Comparison of ENCODE assay signal across 8 cellular contexts in genomic region chr15:38474155-38474757, GRCh38. TPM values are rescaled to one million over a fixed set of nuclear protein-coding genes. Genes with fewer than 3 reads are reported as not detected.
DNase-seq lines count a peak whose midpoint lies in the region; ATAC-seq lines count a peak whose summit lies in the region.

No MANE protein-coding gene starts in this region.

- no peaks in the 10 kb centered on the region for H3K27me3 Mint-ChIP-seq in activated T-helper 1 cell treated with anti-CD3 and anti-CD28 coated beads, Interleukin-12 subunit alpha, Interleukin-12 subunit beta, Interleukin-2, Interleukin-4 antibody, amounts not matched to agents 30 ng/mL and 10 ng/mL and 1 ng/mL, durations not matched to agents 14 hours and 24 hours and 36 hours (ENCODE audit: insufficient read depth)

- intact Hi-C loops in activated T-helper 1 cell treated with anti-CD3 and anti-CD28 coated beads, Interleukin-12 subunit alpha, Interleukin-12 subunit beta, Interleukin-2, Interleukin-4 antibody, amounts not matched to agents 30 ng/mL and 10 ng/mL and 1 ng/mL, durations not matched to agents 14 hours and 24 hours and 36 hours (cut with micrococcal nuclease): loop anchor here (1.0 to 2.0 kb wide), 5 partner anchors 19 to 225 kb away; partner anchors contain the start of gene FAM98B

- peak; percentile 97 for ATAC-seq in HG03139 (IDR thresholded peaks at IDR 0.05; ENCODE audit: unreplicated experiment)

- H3K36me3 Mint-ChIP-seq in activated T-helper 1 cell treated with anti-CD3 and anti-CD28 coated beads, Interleukin-12 subunit alpha, Interleukin-12 subunit beta, Interleukin-2, Interleukin-4 antibody, amounts not matched to agents 30 ng/mL and 10 ng/mL and 1 ng/mL, durations not matched to agents 14 hours and 24 hours and 36 hours (ENCODE audit: low read depth): peaks cover 32% of the 10 kb centered on the region

- H3K4me1 Mint-ChIP-seq in activated T-helper 1 cell treated with anti-CD3 and anti-CD28 coated beads, Interleukin-12 subunit alpha, Interleukin-12 subunit beta, Interleukin-2, Interleukin-4 antibody, amounts not matched to agents 30 ng/mL and 10 ng/mL and 1 ng/mL, durations not matched to agents 14 hours and 24 hours and 36 hours (ENCODE audit: low read depth): peaks cover 20% of the 10 kb centered on the region

- H3K9me3 Mint-ChIP-seq in activated T-helper 1 cell treated with anti-CD3 and anti-CD28 coated beads, Interleukin-12 subunit alpha, Interleukin-12 subunit beta, Interleukin-2, Interleukin-4 antibody, amounts not matched to agents 30 ng/mL and 10 ng/mL and 1 ng/mL, durations not matched to agents 14 hours and 24 hours and 36 hours: no peaks in the 10 kb centered on the region

- peak overlapping the region; percentile 41 for H3K27ac Mint-ChIP-seq in activated T-helper 1 cell treated with anti-CD3 and anti-CD28 coated beads, Interleukin-12 subunit alpha, Interleukin-12 subunit beta, Interleukin-2, Interleukin-4 antibody, amounts not matched to agents 30 ng/mL and 10 ng/mL and 1 ng/mL, durations not matched to agents 14 hours and 24 hours and 36 hours

- DNase-seq in EH (ENCODE audit: low read depth) (peak; percentile 85), GM19240 (ENCODE audit: insufficient read length, low spot score) (peak; percentile 14), NCI-H460 (ENCODE audit: extremely low read depth, low read depth) (peak; percentile 54), globus pallidus (ENCODE audit: low spot score) (peak; percentile 78), pulmonary artery endothelial cell (ENCODE audit: low read depth, low spot score) (peak; percentile 33), ureter (ENCODE audit: low spot score) (no peak)
- peak; percentile 29 for DNase-seq in activated T-helper 1 cell treated with anti-CD3 and anti-CD28 coated beads, Interleukin-12 subunit alpha, Interleukin-12 subunit beta, Interleukin-2, Interleukin-4 antibody, amounts not matched to agents 30 ng/mL and 10 ng/mL and 1 ng/mL, durations not matched to agents 14 hours and 24 hours and 36 hours (ENCODE audit: low spot score)

- H3K4me3 Mint-ChIP-seq in activated T-helper 1 cell treated with anti-CD3 and anti-CD28 coated beads, Interleukin-12 subunit alpha, Interleukin-12 subunit beta, Interleukin-2, Interleukin-4 antibody, amounts not matched to agents 30 ng/mL and 10 ng/mL and 1 ng/mL, durations not matched to agents 14 hours and 24 hours and 36 hours: no peak overlapping the region

RNA-seq across cellular contexts. Expression of gene FAM98B, which starts 20.3 kb away (rescaled TPM):
- total RNA-seq in NCI-H460 (2014; rRNA removed; shearing (Covaris generic)): 17.8 and 19.9 TPM in 2 replicates
- 3.6 and 3.9 TPM in 2 replicates for polyA plus RNA-seq in NCI-H460 (2014; cell fraction: nucleus; rRNA removed)
- total RNA-seq in activated T-helper 1 cell treated with anti-CD3 and anti-CD28 coated beads, Interleukin-12 subunit alpha, Interleukin-12 subunit beta, Interleukin-2, Interleukin-4 antibody, amounts not matched to agents 30 ng/mL and 10 ng/mL and 1 ng/mL, durations not matched to agents 14 hours and 24 hours and 36 hours: 64.4 and 66.9 TPM in 2 replicates
- 7.0 and 13.3 TPM in 2 replicates for total RNA-seq in pulmonary artery endothelial cell
- total RNA-seq in ureter: 19.4 TPM
